Comparison of ENCODE assay signal across 20 cellular contexts in the genomic region with DNA sequence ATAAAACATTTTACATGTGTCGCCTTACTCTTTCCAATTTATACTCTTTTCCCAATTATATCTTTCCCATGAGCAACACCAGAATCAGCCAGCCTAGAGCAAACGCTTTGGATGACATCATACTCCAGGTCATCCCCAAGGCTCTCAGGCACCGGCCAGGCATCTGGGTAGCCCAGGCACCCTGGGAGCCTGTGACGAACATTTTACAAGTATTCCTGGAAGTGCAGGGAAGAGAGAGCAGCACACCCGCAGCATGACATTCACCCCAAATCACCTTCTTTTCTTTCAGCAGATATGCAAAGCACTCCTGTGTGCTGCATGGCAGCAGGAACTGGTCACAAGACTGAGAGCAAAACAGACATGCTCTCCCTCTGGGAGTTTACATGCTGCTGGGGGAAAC.
"Had no signal": no experiment of that assay in that cellular context is flagged by ENCODE, and none has a peak within 500 bp of the region (broad histone marks: within the 10 kb centered on the region; RNA-seq: fewer than 3 reads in every experiment).

No MANE protein-coding gene starts in this region.

- H3K4me3 ChIP-seq: ascending aorta, gastroesophageal sphincter, lung, thoracic aorta, uterus had no signal

- H3K27me3 ChIP-seq: ascending aorta, uterus had no signal

- H3K36me3 ChIP-seq: ascending aorta, gastroesophageal sphincter, thoracic aorta, uterus, WERI-Rb-1 had no signal

- H3K4me1 ChIP-seq: ascending aorta, gastroesophageal sphincter, uterus had no signal

- DNase-seq: activated CD4-positive, alpha-beta T cell treated with anti-CD3 and anti-CD28 coated beads for 36 hours; activated CD8-positive, alpha-beta memory T cell treated with anti-CD3 and anti-CD28 coated beads, Interleukin-2, amount 50 U/mL, for 4 hours; activated CD8-positive, alpha-beta T cell treated with anti-CD3 and anti-CD28 coated beads for 36 hours; activated naive CD4-positive, alpha-beta T cell treated with Interleukin-2 at 50 U/mL for 16 hours; activated naive CD8-positive, alpha-beta T cell treated with anti-CD3 and anti-CD28 coated beads, Interleukin-2, amount 50 U/mL, for 24 hours; activated T-cell treated with anti-CD3 and anti-CD28 coated beads, Interleukin-2, amount 50 U/mL, for 72 hours; effector CD8-positive, alpha-beta T cell; hypothalamus; naive thymus-derived CD8-positive, alpha-beta T cell; occipital lobe; stimulated activated CD4-positive, alpha-beta T cell treated with anti-CD3 and anti-CD28 coated beads, Interleukin-12 subunit alpha, Interleukin-12 subunit beta, amount 100 ng/mL, for 4 hours; stimulated activated naive CD8-positive, alpha-beta T cell treated with anti-CD3 and anti-CD28 coated beads, Interleukin-15, amount 100 ng/mL, for 72 hours; T-cell; T1000; uterus; WERI-Rb-1 had no signal

- ATAC-seq: activated CD4-positive, alpha-beta T cell treated with anti-CD3 and anti-CD28 coated beads for 36 hours; activated CD8-positive, alpha-beta T cell treated with anti-CD3 and anti-CD28 coated beads for 36 hours; activated naive CD8-positive, alpha-beta T cell treated with anti-CD3 and anti-CD28 coated beads, Interleukin-2, amount 50 U/mL, for 24 hours; activated T-cell treated with anti-CD3 and anti-CD28 coated beads, Interleukin-2, amount 50 U/mL, for 72 hours; gastroesophageal sphincter; naive thymus-derived CD8-positive, alpha-beta T cell; stimulated activated naive CD8-positive, alpha-beta T cell treated with anti-CD3 and anti-CD28 coated beads, Interleukin-15, amount 100 ng/mL, for 72 hours; T-cell had no signal

- H3K27ac ChIP-seq: ascending aorta, gastroesophageal sphincter, thoracic aorta, uterus, WERI-Rb-1 had no signal
